Comparison of ENCODE assay signal across 23 cellular contexts in the genomic region with DNA sequence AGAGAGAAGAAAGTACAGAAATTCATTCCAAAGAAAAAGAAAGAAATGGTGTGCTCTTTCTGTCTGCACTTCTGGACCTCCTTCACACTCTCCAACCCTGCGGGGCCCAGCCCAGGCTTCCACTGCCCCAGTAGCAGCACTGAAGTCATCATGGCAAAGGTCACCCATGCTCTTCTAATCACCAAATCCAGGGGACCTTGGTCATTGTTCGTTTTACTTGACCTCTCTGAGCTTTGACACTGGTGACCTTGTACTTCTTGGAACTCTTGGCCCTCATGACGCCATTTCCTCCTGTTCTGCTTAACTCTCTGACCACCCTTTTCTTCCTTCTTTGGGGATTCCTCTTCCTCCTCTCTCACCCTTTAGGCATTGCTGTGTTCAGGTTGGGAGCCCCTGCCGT.
A peak's percentile ranks its signal among the peaks of the same experiment; 100 is the strongest.
DNase-seq lines count a peak whose midpoint lies in the region; ATAC-seq and TF ChIP-seq lines count a peak whose summit lies in the region.
"Had no signal": no experiment of that assay in that cellular context is flagged by ENCODE, and none has a peak within 500 bp of the region (broad histone marks: within the 10 kb centered on the region; RNA-seq: fewer than 3 reads in every experiment).

No MANE protein-coding gene starts in this region.

- intact Hi-C loops in left ventricle myocardium superior (cut with micrococcal nuclease) (no loop called here), left ventricle myocardium inferior (cut with micrococcal nuclease) (no loop called here), aorta (cut with DNase I) (no loop called here)
- intact Hi-C loops in dendritic cell treated with granulocyte-macrophage colony-stimulating factor and Interleukin-4, amounts not matched to agents 40 ng/mL and 50 ng/mL, for 4 days (cut with micrococcal nuclease), result no loop called here
- intact Hi-C loops in naive thymus-derived CD4-positive, alpha-beta T cell (cut with micrococcal nuclease), result loop anchor here in 1 of 2 donors (10.0 kb wide), 1 partner anchor 1440 kb away; the partner anchor contains the start of genes CXXC1 and MBD1

- no peak overlapping the region for H3K4me3 ChIP-seq in left ventricle myocardium inferior
- H3K4me3 ChIP-seq in naive thymus-derived CD4-positive, alpha-beta T cell (ENCODE audit: low read length), result no peak overlapping the region
- no peak overlapping the region for H3K4me3 ChIP-seq in aorta (ENCODE audit: low read length in 2 of 2)
- H3K4me3 ChIP-seq: gastroesophageal sphincter, testis, vagina had no signal

- CTCF ChIA-PET in naive thymus-derived CD4-positive, alpha-beta T cell (lab: Charles Lee), result interaction anchor here (1.3 kb wide), 1 partner anchor 11 kb away, joined by 3 read pairs; no protein-coding TSS in a partner anchor

- H3K27me3 ChIP-seq in left ventricle myocardium inferior (ENCODE audit: low read depth) (no peaks in the 10 kb centered on the region), aorta (ENCODE audit: control insufficient read depth in 1 of 2, insufficient read depth in 2 of 2, low read length in 1 of 2) (no peaks in the 10 kb centered on the region)
- H3K27me3 ChIP-seq in naive thymus-derived CD4-positive, alpha-beta T cell (ENCODE audit: control insufficient read depth in 2 of 2, insufficient read depth in 2 of 2, low read length in 2 of 2), result no peaks in the 10 kb centered on the region
- H3K27me3 ChIP-seq: BE2C, gastroesophageal sphincter, testis, vagina had no signal

- H3K9me3 ChIP-seq in left ventricle myocardium inferior (replicated peaks), result no peaks in the 10 kb centered on the region
- H3K9me3 ChIP-seq in naive thymus-derived CD4-positive, alpha-beta T cell (ENCODE audit: control insufficient read depth in 2 of 3, low read length in 3 of 3), result no peaks in the 10 kb centered on the region
- no peaks in the 10 kb centered on the region for H3K9me3 ChIP-seq in aorta (ENCODE audit: control insufficient read depth, low read length)
- H3K9me3 ChIP-seq: BE2C, gastroesophageal sphincter, testis, vagina had no signal

- peak; percentile 10 for DNase-seq in left ventricle myocardium superior
- DNase-seq in left ventricle myocardium inferior, result no peak
- no peak for DNase-seq in naive thymus-derived CD4-positive, alpha-beta T cell
- DNase-seq in aorta, result peak; percentile 13 to 54
- DNase-seq in hepatic stellate cell (ENCODE audit: low spot score), result no peak
- DNase-seq in NCI-H146 treated with DMSO at 0.1 percent for 48 hours (lab: John Stamatoyannopoulos, UW; ENCODE audit: unreplicated experiment), result no peak
- DNase-seq: activated CD4-positive, alpha-beta T cell treated with anti-CD3 and anti-CD28 coated beads for 48 hours; BE2C; HCEC 1CT; IMR-90; mammary epithelial cell; NCI-H1105 treated with DMSO at 0.1 percent for 48 hours; NCI-H2081; NCI-H345; NCI-H748 treated with DMSO at 0.1 percent for 48 hours; stimulated activated CD4-positive, alpha-beta T cell treated with anti-CD3 and anti-CD28 coated beads, Interleukin-2, amount 100 ng/mL, for 48 hours; stimulated activated naive B cell treated with anti-CD40 and anti-IgM and Interleukin-4, amounts not matched to agents 10 μg/mL and 1 μg/mL and 100 μg/mL, for 72 hours; testis had no signal

- TF ChIP-seq CTCF in left ventricle myocardium inferior (IDR thresholded peaks at IDR 0.05; ENCODE audit: borderline replicate concordance), result no peak

- POLR2A ChIA-PET in naive thymus-derived CD4-positive, alpha-beta T cell (lab: Charles Lee), result interaction anchor here (0.8 to 2.8 kb wide), 2 partner anchors 13 to 66 kb away, joined by 3 to 8 read pairs; no protein-coding TSS in a partner anchor

- H3K27ac ChIP-seq in left ventricle myocardium inferior (replicated peaks) (no peak overlapping the region), aorta (ENCODE audit: low read depth in 1 of 2, low read length in 2 of 2) (no peak overlapping the region)
- H3K27ac ChIP-seq in naive thymus-derived CD4-positive, alpha-beta T cell (ENCODE audit: low read depth, low read length), result no peak overlapping the region
- H3K27ac ChIP-seq: gastroesophageal sphincter, testis, vagina had no signal

- H3K36me3 Mint-ChIP-seq in dendritic cell treated with granulocyte-macrophage colony-stimulating factor and Interleukin-4, amounts not matched to agents 40 ng/mL and 50 ng/mL, for 4 days (ENCODE audit: low read depth), result no peaks in the 10 kb centered on the region
- peaks cover 0 to 6% (median 0%) of the 10 kb centered on the region in 5 donors for H3K36me3 Mint-ChIP-seq in naive thymus-derived CD4-positive, alpha-beta T cell

- no peak for ATAC-seq in left ventricle myocardium superior
- ATAC-seq in naive thymus-derived CD4-positive, alpha-beta T cell, result no peak
- ATAC-seq in aorta (ENCODE audit: low FRiP score), result no peak
- no peak for ATAC-seq in HG03521 (IDR thresholded peaks at IDR 0.05; ENCODE audit: unreplicated experiment)
- ATAC-seq: gastroesophageal sphincter; stimulated activated naive B cell treated with anti-CD40 and anti-IgM and Interleukin-4, amounts not matched to agents 10 μg/mL and 1 μg/mL and 100 μg/mL, for 72 hours had no signal

- H3K36me3 ChIP-seq in left ventricle myocardium inferior, result no peaks in the 10 kb centered on the region
- H3K36me3 ChIP-seq in naive thymus-derived CD4-positive, alpha-beta T cell (ENCODE audit: control insufficient read depth in 2 of 3, insufficient read depth in 3 of 3, low read length in 3 of 3), result no peaks in the 10 kb centered on the region
- H3K36me3 ChIP-seq in aorta (ENCODE audit: control insufficient read depth in 1 of 2, insufficient read depth in 2 of 2, low read length in 1 of 2), result no peaks in the 10 kb centered on the region
- H3K36me3 ChIP-seq: BE2C, vagina had no signal

- peaks cover 85% of the 10 kb centered on the region for H3K4me1 Mint-ChIP-seq in dendritic cell treated with granulocyte-macrophage colony-stimulating factor and Interleukin-4, amounts not matched to agents 40 ng/mL and 50 ng/mL, for 4 days (ENCODE audit: low read depth)
- H3K4me1 Mint-ChIP-seq in naive thymus-derived CD4-positive, alpha-beta T cell, result peaks cover 31 to 65% (median 48%) of the 10 kb centered on the region in 7 donors

- no peaks in the 10 kb centered on the region for H3K27me3 Mint-ChIP-seq in dendritic cell treated with granulocyte-macrophage colony-stimulating factor and Interleukin-4, amounts not matched to agents 40 ng/mL and 50 ng/mL, for 4 days
- no peaks in the 10 kb centered on the region for H3K27me3 Mint-ChIP-seq in naive thymus-derived CD4-positive, alpha-beta T cell
- H3K27me3 Mint-ChIP-seq: stimulated activated naive B cell treated with anti-CD40 and anti-IgM and Interleukin-4, amounts not matched to agents 10 μg/mL and 1 μg/mL and 100 μg/mL, for 72 hours had no signal

- peak overlapping the region; percentile 31 for H3K4me3 Mint-ChIP-seq in dendritic cell treated with granulocyte-macrophage colony-stimulating factor and Interleukin-4, amounts not matched to agents 40 ng/mL and 50 ng/mL, for 4 days
- H3K4me3 Mint-ChIP-seq in naive thymus-derived CD4-positive, alpha-beta T cell, result no peak overlapping the region
- H3K4me3 Mint-ChIP-seq: activated T-helper 1 cell treated with anti-CD3 and anti-CD28 coated beads, Interleukin-12 subunit alpha, Interleukin-12 subunit beta, Interleukin-2, Interleukin-4 antibody, amounts not matched to agents 30 ng/mL and 10 ng/mL and 1 ng/mL, durations not matched to agents 14 hours and 24 hours and 36 hours; stimulated activated naive B cell treated with anti-CD40 and anti-IgM and Interleukin-4, amounts not matched to agents 10 μg/mL and 1 μg/mL and 100 μg/mL, for 72 hours had no signal

- H3K27ac Mint-ChIP-seq in dendritic cell treated with granulocyte-macrophage colony-stimulating factor and Interleukin-4, amounts not matched to agents 40 ng/mL and 50 ng/mL, for 4 days, result peak overlapping the region; percentile 21
- peak overlapping the region in 8 of 9 donors; percentile 7 to 85 (median 54) for H3K27ac Mint-ChIP-seq in naive thymus-derived CD4-positive, alpha-beta T cell
- H3K27ac Mint-ChIP-seq: stimulated activated naive B cell treated with anti-CD40 and anti-IgM and Interleukin-4, amounts not matched to agents 10 μg/mL and 1 μg/mL and 100 μg/mL, for 72 hours had no signal

- H3K4me1 ChIP-seq in left ventricle myocardium inferior (peaks cover 73% of the 10 kb centered on the region), aorta (ENCODE audit: control insufficient read depth in 1 of 2, insufficient read depth in 2 of 2, low read length in 2 of 2) (no peaks in the 10 kb centered on the region)
- peaks cover 37 to 47% of the 10 kb centered on the region in 2 donors for H3K4me1 ChIP-seq in naive thymus-derived CD4-positive, alpha-beta T cell (ENCODE audit: control insufficient read depth in 2 of 2, insufficient read depth in 2 of 2, low read length in 2 of 2)

- 91 to 95% methylated on average over 4 of the region's 4 CpGs for WGBS in aorta, 2 donors

- H3K9me3 Mint-ChIP-seq in dendritic cell treated with granulocyte-macrophage colony-stimulating factor and Interleukin-4, amounts not matched to agents 40 ng/mL and 50 ng/mL, for 4 days, result no peaks in the 10 kb centered on the region
- H3K9me3 Mint-ChIP-seq in naive thymus-derived CD4-positive, alpha-beta T cell, result peaks cover 0 to 10% (median 0%) of the 10 kb centered on the region in 11 donors

Comparison
In these comparisons a context has a peak if more than half of its experiments do, and no peak if none do; other contexts are left out.
1. DNase-seq: peak in left ventricle myocardium superior (single experiment) and aorta (2 of 2); none in left ventricle myocardium inferior (single experiment), naive thymus-derived CD4-positive, alpha-beta T cell (0 of 9), hepatic stellate cell (single experiment) and NCI-H146 treated with DMSO at 0.1 percent for 48 hours (single experiment).